Comparison of ENCODE assay signal across 10 cellular contexts in the genomic region with DNA sequence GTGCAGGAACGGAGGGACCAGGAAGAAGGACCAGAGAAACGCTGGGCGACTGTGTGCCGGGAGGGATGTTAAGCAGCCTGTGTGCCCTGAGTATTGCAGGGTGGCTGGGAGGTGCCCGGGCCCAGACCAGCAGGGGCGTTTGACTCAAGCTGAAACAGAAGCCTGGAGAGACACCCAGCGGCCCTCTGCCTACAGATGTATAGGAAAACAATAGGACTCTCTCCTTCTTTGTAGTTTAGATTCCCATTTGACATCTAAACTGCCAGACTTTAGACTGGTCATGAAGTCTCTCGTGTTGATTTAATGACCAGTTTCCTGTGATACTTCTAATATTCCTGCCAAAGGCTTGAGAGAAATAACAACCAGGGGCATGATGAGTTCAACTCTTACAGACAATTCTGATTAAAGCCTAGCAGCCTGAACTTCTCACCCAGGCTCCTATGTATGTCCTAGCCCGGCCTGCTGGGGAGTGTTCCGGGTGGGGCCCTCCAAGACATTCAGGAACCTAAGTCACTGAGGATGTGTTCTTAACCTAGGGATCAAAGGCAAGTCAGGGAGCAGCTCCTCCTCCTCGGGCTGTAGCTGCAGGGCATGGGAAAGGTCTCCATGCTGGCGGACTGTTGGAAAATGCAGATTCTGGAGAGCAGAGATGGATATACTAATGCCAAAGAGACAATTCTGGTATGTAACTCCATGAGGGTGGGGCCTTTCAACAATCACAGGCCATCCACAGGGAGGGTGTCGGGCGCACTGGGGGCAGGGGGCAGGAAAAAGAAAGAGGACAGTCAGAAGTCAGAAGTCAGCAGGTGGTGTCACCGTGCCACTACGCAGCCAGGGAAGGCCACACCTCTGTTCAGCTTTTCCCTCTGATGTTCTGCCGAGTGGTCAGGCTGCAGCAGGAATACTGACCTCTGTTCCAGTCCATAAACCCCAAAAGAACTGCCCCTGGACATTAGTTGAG.
DNase-seq lines count a peak whose midpoint lies in the region; ATAC-seq and TF ChIP-seq lines count a peak whose summit lies in the region.
"Had no signal": no experiment of that assay in that cellular context is flagged by ENCODE, and none has a peak within 500 bp of the region (broad histone marks: within the 10 kb centered on the region; RNA-seq: fewer than 3 reads in every experiment).

No MANE protein-coding gene starts in this region.

- peak overlapping the region in 1 of 4 donors; percentile 3 for H3K27ac ChIP-seq in Peyer's patch
- peak overlapping the region; percentile 20 for H3K27ac ChIP-seq in lower lobe of right lung
- peak overlapping the region; percentile 71 for H3K27ac ChIP-seq in tibial artery

- TF ChIP-seq CTCF in Peyer's patch (IDR thresholded peaks at IDR 0.05) (no peak), lower lobe of right lung (IDR thresholded peaks at IDR 0.05) (no peak), tibial artery (IDR thresholded peaks at IDR 0.05) (peak in 1 of 2 experiments; percentile 33)

- ATAC-seq in esophagus mucosa (peak; percentile 88), lower lobe of right lung (peak in 1 of 2 donors; percentile 48), GM21360 (IDR thresholded peaks at IDR 0.05; ENCODE audit: unreplicated experiment) (no peak), GM19452 (IDR thresholded peaks at IDR 0.05; ENCODE audit: unreplicated experiment) (no peak)

- H3K36me3 ChIP-seq in Peyer's patch (no peaks in the 10 kb centered on the region), lower lobe of right lung (peaks cover 26% of the 10 kb centered on the region), tibial artery (peaks cover 0 to 8% (median 7%) of the 10 kb centered on the region in 3 donors)

- intact Hi-C loops in lower lobe of right lung (cut with DNase I), result no loop called here
- intact Hi-C loops in tibial artery (cut with DNase I; ENCODE audit: low total_unique reads), result no loop called here

- H3K4me1 ChIP-seq in Peyer's patch, result peaks cover 0 to 6% (median 0%) of the 10 kb centered on the region in 4 donors
- peaks cover 4% of the 10 kb centered on the region for H3K4me1 ChIP-seq in lower lobe of right lung
- H3K4me1 ChIP-seq in tibial artery, result peaks cover 0 to 46% (median 23%) of the 10 kb centered on the region in 4 donors

- H3K9me3 ChIP-seq in Peyer's patch (no peaks in the 10 kb centered on the region), lower lobe of right lung (no peaks in the 10 kb centered on the region), tibial artery (no peaks in the 10 kb centered on the region)

- TF ChIP-seq POLR2A in Peyer's patch (IDR thresholded peaks at IDR 0.05), result no peak

- DNase-seq in Peyer's patch (peak in 2 of 3 donors; percentile 49 to 50), lower lobe of right lung (no peak), tibial artery (peak in 1 of 2 donors; percentile 71), NOMO-1 (lab: John Stamatoyannopoulos, UW; ENCODE audit: unreplicated experiment in 2 of 2) (no peak), NCI-H345 treated with DMSO at 0.1 percent for 48 hours (lab: John Stamatoyannopoulos, UW; ENCODE audit: unreplicated experiment) (no peak)
- DNase-seq: DMS53, NCI-H2107 had no signal

- H3K4me3 ChIP-seq in Peyer's patch (no peak overlapping the region), lower lobe of right lung (no peak overlapping the region), tibial artery (no peak overlapping the region)

- H3K27me3 ChIP-seq in Peyer's patch, result no peaks in the 10 kb centered on the region
- H3K27me3 ChIP-seq in lower lobe of right lung (ENCODE audit: low read depth), result no peaks in the 10 kb centered on the region
- H3K27me3 ChIP-seq in tibial artery, result no peaks in the 10 kb centered on the region

Comparison
In these comparisons a context has a peak if more than half of its experiments do, and no peak if none do; other contexts are left out.
1. DNase-seq: peak in Peyer's patch (2 of 3); none in lower lobe of right lung (single experiment), NOMO-1 (0 of 2) and NCI-H345 treated with DMSO at 0.1 percent for 48 hours (single experiment).